In the genomic region with DNA sequence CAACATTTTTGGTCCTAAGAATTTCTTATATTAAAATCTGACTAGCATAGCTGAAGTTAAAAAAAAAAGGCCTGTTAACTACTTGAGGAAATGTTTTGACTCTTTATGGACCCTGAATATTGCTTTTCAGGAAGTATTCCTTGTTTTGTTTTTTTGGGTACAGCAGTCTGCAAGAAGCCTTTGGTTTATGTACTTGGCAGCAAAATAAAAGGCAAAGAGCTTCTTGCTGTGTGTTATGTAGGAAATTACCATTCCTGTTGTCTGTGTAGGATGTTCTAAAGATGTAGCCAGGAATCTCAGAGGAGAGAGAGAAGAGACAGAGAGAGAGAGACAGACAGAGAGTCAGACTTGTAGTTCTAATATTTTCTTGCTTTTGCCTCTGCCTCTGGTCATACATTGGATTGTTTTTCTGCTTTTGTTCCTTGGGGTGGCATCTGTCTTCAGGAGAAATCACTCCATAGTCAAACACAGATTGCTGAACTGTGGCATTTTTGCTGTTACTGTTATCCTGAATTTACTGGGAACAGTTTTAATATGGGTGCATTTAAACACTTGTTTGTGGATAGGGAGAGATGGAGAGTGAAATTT, we compare ENCODE assay signal across 31 cellular contexts. TPM values are rescaled to one million over a fixed set of nuclear protein-coding genes. Genes with fewer than 3 reads are reported as not detected.
DNase-seq lines count a peak whose midpoint lies in the region; ATAC-seq, FAIRE-seq and TF ChIP-seq lines count a peak whose summit lies in the region.
"Had no signal": no experiment of that assay in that cellular context is flagged by ENCODE, and none has a peak within 500 bp of the region (broad histone marks: within the 10 kb centered on the region; RNA-seq: fewer than 3 reads in every experiment).

No MANE protein-coding gene starts in this region.

- ATAC-seq in HepG2 (no peak), right cardiac atrium (no peak)
- ATAC-seq: PC-3, Right ventricle myocardium inferior had no signal

- no peak for TF ChIP-seq POLR2A in HepG2 (IDR thresholded peaks at IDR 0.05; ENCODE audit: insufficient read depth in 1 of 2, low read depth in 2 of 2, low read length in 2 of 2)
- no peak for TF ChIP-seq POLR2A in endothelial cell of umbilical vein (IDR thresholded peaks at IDR 0.05; ENCODE audit: low read depth, low read length)

- intact Hi-C loops in HepG2 (cut with micrococcal nuclease; ENCODE audit: unreplicated experiment) (no loop called here), endothelial cell of umbilical vein (cut with micrococcal nuclease) (no loop called here), right cardiac atrium (cut with DNase I) (no loop called here)
- intact Hi-C loops in activated T-helper 1 cell treated with anti-CD3 and anti-CD28 coated beads, Interleukin-12 subunit alpha, Interleukin-12 subunit beta, Interleukin-2, Interleukin-4 antibody, amounts not matched to agents 30 ng/mL and 10 ng/mL and 1 ng/mL, durations not matched to agents 14 hours and 24 hours and 36 hours (cut with micrococcal nuclease) = no loop called here

- no peak overlapping the region for H3K4me3 Mint-ChIP-seq in activated T-helper 1 cell treated with anti-CD3 and anti-CD28 coated beads, Interleukin-12 subunit alpha, Interleukin-12 subunit beta, Interleukin-2, Interleukin-4 antibody, amounts not matched to agents 30 ng/mL and 10 ng/mL and 1 ng/mL, durations not matched to agents 14 hours and 24 hours and 36 hours
- H3K4me3 Mint-ChIP-seq in activated naive CD8-positive, alpha-beta T cell treated with anti-CD3 and anti-CD28 coated beads for 36 hours = no peak overlapping the region
- H3K4me3 Mint-ChIP-seq: IgD-negative memory B cell, type B pancreatic cell had no signal

- H4K20me1 ChIP-seq in HepG2 (ENCODE audit: insufficient read depth, low read length) (no peaks in the 10 kb centered on the region), endothelial cell of umbilical vein (replicated peaks; ENCODE audit: control insufficient read depth, extremely low read depth, insufficient read depth, low read length) (peaks cover 3% of the 10 kb centered on the region)

- CTCF ChIA-PET in HepG2 (lab: Yijun Ruan, JAX; ENCODE audit: low intra/inter-chr PET ratio, low total read pairs) (no interaction called here), endothelial cell of umbilical vein (lab: Charles Lee) (interaction anchor here (1.3 to 5.9 kb wide), 6 partner anchors 11 to 263 kb away, joined by 4 to 162 read pairs (median 32); no protein-coding TSS in a partner anchor)

- H3K9me3 ChIP-seq in liver (ENCODE audit: control insufficient read depth in 4 of 4, low read length in 3 of 4) = no peaks in the 10 kb centered on the region
- no peaks in the 10 kb centered on the region for H3K9me3 ChIP-seq in HepG2 (ENCODE audit: low read length)
- H3K9me3 ChIP-seq in SK-N-MC (ENCODE audit: low read depth, low read length) = no peaks in the 10 kb centered on the region
- no peaks in the 10 kb centered on the region for H3K9me3 ChIP-seq in endothelial cell of umbilical vein (replicated peaks; ENCODE audit: control insufficient read depth, insufficient read depth, low read length)
- H3K9me3 ChIP-seq in right cardiac atrium (ENCODE audit: control insufficient read depth, low read length) = no peaks in the 10 kb centered on the region
- H3K9me3 ChIP-seq: adrenal gland, Caco-2, esophagus squamous epithelium, right atrium auricular region had no signal

- POLR2A ChIA-PET in HepG2 (lab: Yijun Ruan, JAX) (no interaction called here), endothelial cell of umbilical vein (lab: Charles Lee) (interaction anchor here (0.6 kb wide), 1 partner anchor 50 kb away, joined by 3 read pairs; no protein-coding TSS in a partner anchor)

- in situ Hi-C loops in HepG2 (cut with HindIII; ENCODE audit: extremely low pct_ligation_motif_present, low pct_unique_long_range_greater_than_20kb) = loop anchor here (25.0 kb wide), 1 partner anchor 267 kb away; no protein-coding TSS in a partner anchor

- H3K36me3 ChIP-seq in liver (ENCODE audit: control insufficient read depth in 4 of 4, insufficient read depth in 3 of 4, low read depth in 1 of 4, low read length in 3 of 4) (no peaks in the 10 kb centered on the region), HepG2 (replicated peaks in 1 of 2; ENCODE audit: control insufficient read depth in 1 of 2, insufficient read depth in 2 of 2, low read length in 2 of 2) (no peaks in the 10 kb centered on the region), SK-N-MC (ENCODE audit: insufficient read depth, low read length) (no peaks in the 10 kb centered on the region), endothelial cell of umbilical vein (ENCODE audit: control insufficient read depth in 2 of 2, extremely low read depth in 1 of 2, insufficient read depth in 2 of 2, low read length in 2 of 2) (no peaks in the 10 kb centered on the region)
- H3K36me3 ChIP-seq: adrenal gland, brain microvascular endothelial cell, esophagus squamous epithelium, right atrium auricular region had no signal

- TF ChIP-seq EP300 in HepG2 (IDR thresholded peaks at IDR 0.05; ENCODE audit: low read depth in 2 of 2, low read length in 2 of 2) = no peak
- no peak for TF ChIP-seq EP300 in HepG2 (CRISPR knock-in tag; IDR thresholded peaks at IDR 0.05; ENCODE audit: borderline replicate concordance)

- H3K4me3 ChIP-seq in liver (ENCODE audit: low read depth in 1 of 3, low read length in 3 of 3) (no peak overlapping the region), HepG2 (replicated peaks in 1 of 3; ENCODE audit: insufficient read depth in 1 of 3, low read depth in 2 of 3, low read length in 3 of 3) (no peak overlapping the region), SK-N-MC (no peak overlapping the region), endothelial cell of umbilical vein (replicated peaks in 1 of 3; ENCODE audit: insufficient read depth in 1 of 3, low read depth in 1 of 3, low read length in 3 of 3) (no peak overlapping the region), right cardiac atrium (ENCODE audit: low read length) (no peak overlapping the region)
- H3K4me3 ChIP-seq: adrenal gland; BLaER1 treated with 17β-estradiol and CSF1 and Interleukin-3, amounts not matched to agents 10 nM and 100 nM; esophagus squamous epithelium; right atrium auricular region had no signal

- BruUV-seq in HepG2 (replicated peaks; lab: Mats Ljungman, UMichigan) (no TSS peak), endothelial cell of umbilical vein (replicated peaks; lab: Mats Ljungman, UMichigan) (no TSS peak)

- no peak overlapping the region for H3K4me2 ChIP-seq in HepG2 (ENCODE audit: low read depth, low read length)
- no peak overlapping the region for H3K4me2 ChIP-seq in endothelial cell of umbilical vein (ENCODE audit: insufficient read depth, low read length)

- no peaks in the 10 kb centered on the region for H3K9me1 ChIP-seq in endothelial cell of umbilical vein (replicated peaks; ENCODE audit: control insufficient read depth, extremely low read depth, insufficient read depth, low read length)

- FAIRE-seq in HepG2 (lab: Jason Lieb, UNC) = no peak
- FAIRE-seq in endothelial cell of umbilical vein (lab: Jason Lieb, UNC) = no peak

- no peak overlapping the region for H3K27ac ChIP-seq in liver (ENCODE audit: low read depth in 1 of 2, low read length in 2 of 2)
- no peak overlapping the region for H3K27ac ChIP-seq in HepG2 (ENCODE audit: extremely low read length, insufficient read depth, low read length)
- H3K27ac ChIP-seq in SK-N-MC = 0 out of 2 replicates have a peak overlapping the region, but pooled peaks have one; percentile 34
- no peak overlapping the region for H3K27ac ChIP-seq in endothelial cell of umbilical vein (ENCODE audit: insufficient read depth, low read depth, low read length)
- H3K27ac ChIP-seq in right cardiac atrium (ENCODE audit: low read length) = no peak overlapping the region
- H3K27ac ChIP-seq: adrenal gland; BLaER1 treated with 17β-estradiol and CSF1 and Interleukin-3, amounts not matched to agents 10 nM and 100 nM; brain microvascular endothelial cell; esophagus squamous epithelium; right atrium auricular region had no signal

- no peaks in the 10 kb centered on the region for H3K27me3 Mint-ChIP-seq in activated T-helper 1 cell treated with anti-CD3 and anti-CD28 coated beads, Interleukin-12 subunit alpha, Interleukin-12 subunit beta, Interleukin-2, Interleukin-4 antibody, amounts not matched to agents 30 ng/mL and 10 ng/mL and 1 ng/mL, durations not matched to agents 14 hours and 24 hours and 36 hours (ENCODE audit: insufficient read depth)
- H3K27me3 Mint-ChIP-seq in activated naive CD8-positive, alpha-beta T cell treated with anti-CD3 and anti-CD28 coated beads for 36 hours = no peaks in the 10 kb centered on the region
- H3K27me3 Mint-ChIP-seq: IgD-negative memory B cell, type B pancreatic cell had no signal

- no peaks in the 10 kb centered on the region for H3K36me3 Mint-ChIP-seq in activated T-helper 1 cell treated with anti-CD3 and anti-CD28 coated beads, Interleukin-12 subunit alpha, Interleukin-12 subunit beta, Interleukin-2, Interleukin-4 antibody, amounts not matched to agents 30 ng/mL and 10 ng/mL and 1 ng/mL, durations not matched to agents 14 hours and 24 hours and 36 hours (ENCODE audit: low read depth)
- H3K36me3 Mint-ChIP-seq in activated naive CD8-positive, alpha-beta T cell treated with anti-CD3 and anti-CD28 coated beads for 36 hours = no peaks in the 10 kb centered on the region
- H3K36me3 Mint-ChIP-seq: type B pancreatic cell had no signal

- H2AFZ ChIP-seq in HepG2 (ENCODE audit: low read length) = no peak overlapping the region
- H2AFZ ChIP-seq in endothelial cell of umbilical vein (ENCODE audit: low read depth, low read length) = no peak overlapping the region

- no peak overlapping the region for H3K27ac Mint-ChIP-seq in activated T-helper 1 cell treated with anti-CD3 and anti-CD28 coated beads, Interleukin-12 subunit alpha, Interleukin-12 subunit beta, Interleukin-2, Interleukin-4 antibody, amounts not matched to agents 30 ng/mL and 10 ng/mL and 1 ng/mL, durations not matched to agents 14 hours and 24 hours and 36 hours
- H3K27ac Mint-ChIP-seq in activated naive CD8-positive, alpha-beta T cell treated with anti-CD3 and anti-CD28 coated beads for 36 hours = no peak overlapping the region
- H3K27ac Mint-ChIP-seq: type B pancreatic cell had no signal

- H3K79me2 ChIP-seq in HepG2 (ENCODE audit: insufficient read depth, low read length) = peaks cover 40% of the 10 kb centered on the region
- peaks cover 29% of the 10 kb centered on the region for H3K79me2 ChIP-seq in endothelial cell of umbilical vein (ENCODE audit: control insufficient read depth, insufficient read depth, low read length)

- no peak for TF ChIP-seq CTCF in liver (IDR thresholded peaks at IDR 0.05; ENCODE audit: low read depth, low read length, missing input control)
- no peak for TF ChIP-seq CTCF in HepG2 (CRISPR knock-in tag; IDR thresholded peaks at IDR 0.05)
- TF ChIP-seq CTCF in endothelial cell of umbilical vein (IDR thresholded peaks at IDR 0.05; ENCODE audit: extremely low read depth in 1 of 2, insufficient read depth in 1 of 2, low read depth in 1 of 2, low read length in 2 of 2) = no peak

- no peaks in the 10 kb centered on the region for H3K9me3 Mint-ChIP-seq in activated T-helper 1 cell treated with anti-CD3 and anti-CD28 coated beads, Interleukin-12 subunit alpha, Interleukin-12 subunit beta, Interleukin-2, Interleukin-4 antibody, amounts not matched to agents 30 ng/mL and 10 ng/mL and 1 ng/mL, durations not matched to agents 14 hours and 24 hours and 36 hours
- H3K9me3 Mint-ChIP-seq in activated naive CD8-positive, alpha-beta T cell treated with anti-CD3 and anti-CD28 coated beads for 36 hours = peaks cover 1% of the 10 kb centered on the region
- H3K9me3 Mint-ChIP-seq: IgD-negative memory B cell, type B pancreatic cell had no signal

- dilution Hi-C loops in endothelial cell of umbilical vein (cut with MboI; ENCODE audit: extremely low pct_ligation_motif_present, low sequenced_read_pairs) = no loop called here

- peaks cover 33% of the 10 kb centered on the region for H3K4me1 Mint-ChIP-seq in activated T-helper 1 cell treated with anti-CD3 and anti-CD28 coated beads, Interleukin-12 subunit alpha, Interleukin-12 subunit beta, Interleukin-2, Interleukin-4 antibody, amounts not matched to agents 30 ng/mL and 10 ng/mL and 1 ng/mL, durations not matched to agents 14 hours and 24 hours and 36 hours (ENCODE audit: low read depth)
- peaks cover 26% of the 10 kb centered on the region for H3K4me1 Mint-ChIP-seq in activated naive CD8-positive, alpha-beta T cell treated with anti-CD3 and anti-CD28 coated beads for 36 hours

- H3K4me1 ChIP-seq in liver (ENCODE audit: control insufficient read depth in 4 of 4, insufficient read depth in 4 of 4, low read length in 3 of 4) (peaks cover 2 to 16% (median 11%) of the 10 kb centered on the region in 4 donors), HepG2 (ENCODE audit: insufficient read depth, low read length) (peaks cover 8% of the 10 kb centered on the region), endothelial cell of umbilical vein (ENCODE audit: control insufficient read depth, extremely low read depth, insufficient read depth, low read length) (peaks cover 3% of the 10 kb centered on the region), right cardiac atrium (ENCODE audit: control insufficient read depth, insufficient read depth, low read length) (peaks cover 7% of the 10 kb centered on the region)
- H3K4me1 ChIP-seq: Caco-2 had no signal

- TF ChIP-seq RAD21 in liver (IDR thresholded peaks at IDR 0.05) (peak; percentile 18 to 32), HepG2 (CRISPR knock-in tag; IDR thresholded peaks at IDR 0.05) (no peak)

- no peak for DNase-seq in HepG2 (ENCODE audit: low spot score)
- DNase-seq in SK-N-MC (ENCODE audit: low read depth, low spot score) = no peak
- DNase-seq in endothelial cell of umbilical vein (ENCODE audit: low read depth, low spot score) = peak; percentile 47
- DNase-seq in activated T-cell treated with anti-CD3 and anti-CD28 coated beads for 4 hours = no peak
- no peak for DNase-seq in right cardiac atrium
- no peak for DNase-seq in activated T-helper 1 cell treated with anti-CD3 and anti-CD28 coated beads, Interleukin-12 subunit alpha, Interleukin-12 subunit beta, Interleukin-2, Interleukin-4 antibody, amounts not matched to agents 30 ng/mL and 10 ng/mL and 1 ng/mL, durations not matched to agents 14 hours and 24 hours and 36 hours (ENCODE audit: low spot score)
- DNase-seq in activated naive CD8-positive, alpha-beta T cell treated with anti-CD3 and anti-CD28 coated beads for 36 hours = no peak
- DNase-seq: ACHN; activated CD4-positive, alpha-beta T cell treated with anti-CD3 and anti-CD28 coated beads for 4 hours; activated naive CD4-positive, alpha-beta T cell; activated T-cell treated with anti-CD3 and anti-CD28 coated beads, Interleukin-2, amount 50 U/mL, for 48 hours; adrenal gland; brain microvascular endothelial cell; Caco-2; cortex of kidney; esophagus squamous epithelium; foreskin melanocyte; H7; mammary epithelial cell; NCI-H1105; NCI-H187 treated with DMSO at 0.1 percent for 48 hours; NCI-H345; NCI-H82; PC-3; stimulated activated CD4-positive, alpha-beta T cell treated with anti-CD3 and anti-CD28 coated beads, Interleukin-2, amount 100 ng/mL, for 48 hours had no signal

- no peak overlapping the region for H3K9ac ChIP-seq in liver (ENCODE audit: low read depth in 1 of 2, low read length in 2 of 2)
- no peak overlapping the region for H3K9ac ChIP-seq in HepG2 (ENCODE audit: insufficient read depth, low read depth, low read length)
- no peak overlapping the region for H3K9ac ChIP-seq in SK-N-MC (ENCODE audit: insufficient read length)
- no peak overlapping the region for H3K9ac ChIP-seq in endothelial cell of umbilical vein (replicated peaks; ENCODE audit: extremely low read depth, insufficient read depth, low read length)

- no peaks in the 10 kb centered on the region for H3K27me3 ChIP-seq in liver (ENCODE audit: control insufficient read depth in 4 of 4, insufficient read depth in 4 of 4, low read length in 3 of 4)
- H3K27me3 ChIP-seq in HepG2 (ENCODE audit: control insufficient read depth in 1 of 2, insufficient read depth in 2 of 2, low read length in 2 of 2) = no peaks in the 10 kb centered on the region
- H3K27me3 ChIP-seq in endothelial cell of umbilical vein (ENCODE audit: control insufficient read depth in 2 of 2, insufficient read depth in 2 of 2, low read length in 2 of 2) = no peaks in the 10 kb centered on the region
- no peaks in the 10 kb centered on the region for H3K27me3 ChIP-seq in right cardiac atrium (ENCODE audit: control insufficient read depth, insufficient read depth)
- H3K27me3 ChIP-seq: adrenal gland; BLaER1 treated with 17β-estradiol and CSF1 and Interleukin-3, amounts not matched to agents 10 nM and 100 nM; brain microvascular endothelial cell; esophagus squamous epithelium; right atrium auricular region had no signal

RNA-seq across cellular contexts. Expression of a gene that starts 49.6 kb away (rescaled TPM):
- total RNA-seq in liver (10 to 100 TPM in 1 of 2 donors, 1 to 10 TPM in 1; 7.7 to 10.5 TPM), HepG2 (2016; rRNA removed; fragmentation: Illumina TruSeq; extraction: Trizol) (10.2 and 15.1 TPM in 2 replicates), endothelial cell of umbilical vein (12.9 and 15.0 TPM in 2 replicates), right cardiac atrium (10 to 100 TPM in 2 of 4 donors, 1 to 10 TPM in 2; 8.9 to 12.5 (median 9.8) TPM)
- polyA plus RNA-seq in liver (1 to 10 TPM in 1 of 2 donors, under 1 TPM in 1; 0.93 to 5.4 TPM), HepG2 (2011; rRNA removed) (9.0 and 13.0 TPM in 2 replicates), endothelial cell of umbilical vein (6.0 and 7.3 TPM in 2 replicates), right cardiac atrium (3.2 TPM)
- 2.6 and 2.7 TPM in 2 replicates for total RNA-seq in HepG2 (2016; cell fraction: cytosol; rRNA removed; fragmentation: Illumina TruSeq; extraction: Trizol; ENCODE audit: low read depth)
- total RNA-seq in HepG2 (2016; cell fraction: insoluble cytoplasmic fraction; rRNA removed; fragmentation: Illumina TruSeq; extraction: Trizol) = 9.3 and 13.3 TPM in 2 replicates
- total RNA-seq in HepG2 (2016; cell fraction: membrane; rRNA removed; fragmentation: Illumina TruSeq; extraction: Trizol) = 4.3 and 4.4 TPM in 2 replicates
- total RNA-seq in HepG2 (2016; cell fraction: nucleus; rRNA removed; fragmentation: Illumina TruSeq; extraction: Trizol) = 16.7 and 20.3 TPM in 2 replicates
- 5.9 and 6.8 TPM in 2 replicates for polyA plus RNA-seq in HepG2 (2011; cell fraction: cytosol; rRNA removed)
- 10.9 and 12.2 TPM in 2 replicates for polyA plus RNA-seq in HepG2 (2011; cell fraction: nucleus; rRNA removed)
- 2.9 and 4.1 TPM in 2 replicates for polyA plus RNA-seq in HepG2 (2012)
- 0.20 and 0.38 TPM in 2 replicates for polyA plus RNA-seq in HepG2 (2016; cell fraction: cytosol; fragmentation: Illumina TruSeq; extraction: Trizol; ENCODE audit: low read depth)
- 6.2 and 7.0 TPM in 2 replicates for polyA plus RNA-seq in HepG2 (2016; cell fraction: insoluble cytoplasmic fraction; fragmentation: Illumina TruSeq; extraction: Trizol; ENCODE audit: low read depth)
- polyA plus RNA-seq in HepG2 (2016; cell fraction: membrane; fragmentation: Illumina TruSeq; extraction: Trizol; ENCODE audit: low read depth) = 0.93 and 1.3 TPM in 2 replicates
- 8.6 and 10.5 TPM in 2 replicates for polyA plus RNA-seq in HepG2 (2016; cell fraction: nucleus; fragmentation: Illumina TruSeq; extraction: Trizol; ENCODE audit: insufficient read depth, low read depth)
- polyA minus RNA-seq in HepG2 (2011; rRNA and poly(A)+ RNA removed; ENCODE audit: low replicate concordance) = 71.9 and 74.2 TPM in 2 replicates
- polyA minus RNA-seq in HepG2 (2011; cell fraction: cytosol; rRNA and poly(A)+ RNA removed) = 9.6 and 10.1 TPM in 2 replicates
- 37.8 and 40.2 TPM in 2 replicates for polyA minus RNA-seq in HepG2 (2011; cell fraction: nucleus; rRNA and poly(A)+ RNA removed)
- 2.8 and 3.0 TPM in 2 replicates for polyA plus RNA-seq in endothelial cell of umbilical vein (2011; cell fraction: cytosol; rRNA removed)
- 19.3 and 23.3 TPM in 2 replicates for polyA plus RNA-seq in endothelial cell of umbilical vein (2011; cell fraction: nucleus; rRNA removed)
- 2.3 and 2.6 TPM in 2 replicates for polyA plus RNA-seq in endothelial cell of umbilical vein (2012)
- 25.6 and 29.9 TPM in 2 replicates for polyA minus RNA-seq in endothelial cell of umbilical vein
- 9.5 TPM for polyA minus RNA-seq in endothelial cell of umbilical vein (2011; cell fraction: cytosol; rRNA and poly(A)+ RNA removed)
- polyA minus RNA-seq in endothelial cell of umbilical vein (2011; cell fraction: nucleus; rRNA and poly(A)+ RNA removed) = 48.5 and 65.8 TPM in 2 replicates
- total RNA-seq in activated T-helper 1 cell treated with anti-CD3 and anti-CD28 coated beads, Interleukin-12 subunit alpha, Interleukin-12 subunit beta, Interleukin-2, Interleukin-4 antibody, amounts not matched to agents 30 ng/mL and 10 ng/mL and 1 ng/mL, durations not matched to agents 14 hours and 24 hours and 36 hours = 20.2 and 24.6 TPM in 2 replicates
- 10 to 100 TPM; 13.5 to 17.3 TPM for total RNA-seq in activated naive CD8-positive, alpha-beta T cell treated with anti-CD3 and anti-CD28 coated beads for 36 hours
